ENCODE assay signal across 28 cellular contexts in the genomic region with DNA sequence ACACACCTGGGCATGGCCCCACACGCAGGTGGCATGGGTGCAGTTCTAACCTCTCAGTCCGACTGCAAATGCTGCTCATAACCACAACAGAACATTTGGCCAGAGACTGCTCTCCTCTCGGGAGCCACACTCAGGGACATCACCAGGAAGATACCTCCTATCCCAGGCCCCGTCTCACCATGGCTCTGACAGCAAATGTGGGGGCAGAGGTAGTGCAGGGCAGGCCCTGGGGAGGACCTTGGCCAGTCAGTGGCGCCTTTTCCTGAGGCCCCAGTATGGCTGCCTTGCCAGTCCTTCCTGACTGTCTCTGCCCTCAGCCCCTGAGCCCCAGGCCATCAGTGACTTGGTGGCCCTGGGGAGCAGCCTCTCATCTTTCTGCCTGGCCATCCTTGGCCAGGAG. TPM values are rescaled to one million over a fixed set of nuclear protein-coding genes. Genes with fewer than 3 reads are reported as not detected.
"Had no signal": no experiment of that assay in that cellular context is flagged by ENCODE, and none has a peak within 500 bp of the region (broad histone marks: within the 10 kb centered on the region; RNA-seq: fewer than 3 reads in every experiment).

No MANE protein-coding gene starts in this region.

- H3K9me2 ChIP-seq: SK-N-SH had no signal

- H3K4me3 ChIP-seq: adrenal gland, body of pancreas, breast epithelium, MG63, SJSA1 had no signal

- H3K27ac ChIP-seq: adrenal gland, body of pancreas, breast epithelium, SJSA1 had no signal

- ATAC-seq: activated CD8-positive, alpha-beta T cell treated with anti-CD3 and anti-CD28 coated beads, Interleukin-2, amount 10 ng/mL, durations not matched to agents 7 days and 5 days; activated naive CD4-positive, alpha-beta T cell treated with anti-CD3 and anti-CD28 coated beads, Interleukin-2, amount 50 U/mL, for 72 hours; body of pancreas; Panc1 had no signal

- H3K27me3 ChIP-seq: adrenal gland, body of pancreas, breast epithelium, MG63, SJSA1 had no signal

- H3K36me3 ChIP-seq: adrenal gland, breast epithelium, MG63, SJSA1 had no signal

- H3K4me2 ChIP-seq: SK-N-SH had no signal

- H3K9me3 ChIP-seq: adrenal gland, body of pancreas, breast epithelium, SJSA1, SK-N-SH had no signal

- H3K9ac ChIP-seq: SK-N-SH had no signal

- H3K4me1 ChIP-seq: body of pancreas, breast epithelium, SJSA1 had no signal

- DNase-seq: activated CD4-positive, alpha-beta T cell treated with anti-CD3 and anti-CD28 coated beads, Interleukin-2, amount 10 ng/mL, durations not matched to agents 24 days and 14 days; activated CD4-positive, alpha-beta T cell treated with anti-CD3 and anti-CD28 coated beads, Interleukin-2, amount 50 U/mL, for 48 hours; activated CD8-positive, alpha-beta T cell treated with anti-CD3 and anti-CD28 coated beads, Interleukin-2, amount 10 ng/mL, durations not matched to agents 7 days and 5 days; activated gamma-delta T cell; activated naive CD4-positive, alpha-beta T cell treated with anti-CD3 and anti-CD28 coated beads for 36 hours; activated T-cell treated with anti-CD3 and anti-CD28 coated beads, Interleukin-2, amount 50 U/mL, for 24 hours; adrenal gland; body of pancreas; Karpas-422; MG63; NCI-H1048; NCI-H1105 treated with DMSO at 0.1 percent for 48 hours; NCI-H1436; NCI-H1694; NCI-H1930; NCI-H2081 treated with DMSO at 0.1 percent for 48 hours; NCI-H226; NCI-H446 treated with DMSO at 0.1 percent for 48 hours; NCI-H524; SHP77 treated with DMSO at 0.1 percent for 48 hours; SK-N-SH had no signal

RNA-seq across cellular contexts. Expression of a gene that starts 2.8 kb away (rescaled TPM):
- total RNA-seq: activated CD4-positive, alpha-beta T cell treated with anti-CD3 and anti-CD28 coated beads, Interleukin-2, amount 10 ng/mL, durations not matched to agents 24 days and 14 days; activated CD8-positive, alpha-beta T cell treated with anti-CD3 and anti-CD28 coated beads, Interleukin-2, amount 10 ng/mL, durations not matched to agents 7 days and 5 days; activated naive CD4-positive, alpha-beta T cell treated with anti-CD3 and anti-CD28 coated beads for 36 hours; activated naive CD4-positive, alpha-beta T cell treated with anti-CD3 and anti-CD28 coated beads, Interleukin-2, amount 50 U/mL, for 72 hours; astrocyte; body of pancreas; breast epithelium; cardiac septum; RPMI7951; SJSA1 had no signal
